Comparison of ENCODE assay signal across 8 cellular contexts in the genomic region with DNA sequence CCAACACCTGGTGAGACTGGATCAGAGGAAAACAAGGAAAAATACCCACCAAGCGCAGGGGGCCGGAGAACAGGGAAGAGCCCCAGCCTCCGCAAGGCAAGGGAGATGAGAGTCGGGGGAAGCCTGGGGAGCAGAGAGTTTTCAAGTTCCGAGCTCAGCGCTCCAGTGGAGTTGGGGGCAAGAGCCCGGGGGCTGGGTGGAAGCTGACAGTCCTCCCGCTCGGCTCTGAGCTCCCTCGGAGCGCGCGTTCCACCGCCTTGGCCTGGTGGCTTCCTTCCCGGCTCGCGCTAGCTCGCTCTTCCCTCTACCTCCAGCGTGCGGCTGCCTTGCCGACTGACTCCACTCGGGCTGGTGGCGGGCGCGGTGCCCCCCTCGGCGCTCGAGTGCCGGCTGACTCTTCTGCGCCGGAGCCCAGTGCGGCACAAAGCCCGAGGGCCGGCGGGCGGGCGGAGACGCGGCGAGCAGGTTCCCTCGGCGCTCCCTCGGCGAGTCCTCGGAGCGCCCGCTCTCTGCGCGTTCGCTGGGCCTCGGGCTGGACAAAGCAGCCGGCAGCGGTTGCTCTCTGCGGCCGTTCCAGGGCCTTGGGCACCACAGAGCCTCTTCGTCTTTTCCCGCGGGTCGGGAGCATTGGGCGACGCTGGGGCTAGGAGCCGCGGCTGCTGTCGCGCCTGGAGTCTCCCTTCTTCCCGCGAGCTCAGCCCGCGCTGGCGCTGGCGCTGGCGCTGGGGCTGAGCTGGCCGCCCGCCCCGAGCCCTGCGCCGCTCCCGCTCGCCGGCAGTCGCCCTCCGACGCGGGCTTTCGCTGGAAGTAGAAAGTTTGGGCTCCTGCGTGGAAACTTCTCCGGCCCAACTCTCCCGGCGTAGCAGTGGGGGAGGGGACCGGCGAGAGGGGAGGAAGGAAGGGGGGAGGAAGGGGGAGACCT. TPM values are rescaled to one million over a fixed set of nuclear protein-coding genes. Genes with fewer than 3 reads are reported as not detected.
DNase-seq lines count a peak whose midpoint lies in the region; ATAC-seq and TF ChIP-seq lines count a peak whose summit lies in the region.

No MANE protein-coding gene starts in this region.

- H3K9me3 Mint-ChIP-seq in activated naive CD8-positive, alpha-beta T cell treated with anti-CD3 and anti-CD28 coated beads, Interleukin-2, amount 50 U/mL, for 24 hours = no peaks in the 10 kb centered on the region

- TF ChIP-seq POLR2A in spleen (IDR thresholded peaks at IDR 0.05) = no peak

- no peak overlapping the region for H3K27ac Mint-ChIP-seq in activated naive CD8-positive, alpha-beta T cell treated with anti-CD3 and anti-CD28 coated beads, Interleukin-2, amount 50 U/mL, for 24 hours

- H3K4me3 Mint-ChIP-seq in activated naive CD8-positive, alpha-beta T cell treated with anti-CD3 and anti-CD28 coated beads, Interleukin-2, amount 50 U/mL, for 24 hours = peak overlapping the region; percentile 78

- intact Hi-C loops in spleen (cut with DNase I; ENCODE audit: low total_unique reads) = no loop called here

- H3K27me3 ChIP-seq in iPS-15b (ENCODE audit: control insufficient read depth, insufficient read depth, low read length) (peaks cover 96% of the 10 kb centered on the region), spleen (replicated peaks in 1 of 7) (peaks cover 29 to 100% (median 99%) of the 10 kb centered on the region in 7 donors)

- DNase-seq in ELF-1 (ENCODE audit: low read depth, low spot score) (peak; percentile 75), LNCaP clone FGC (ENCODE audit: low read depth) (no peak), spleen (peak; percentile 76), pons (ENCODE audit: low spot score) (no peak)
- no peak for DNase-seq in activated naive CD8-positive, alpha-beta T cell treated with anti-CD3 and anti-CD28 coated beads, Interleukin-2, amount 50 U/mL, for 24 hours

- H3K4me3 ChIP-seq in LNCaP clone FGC (ENCODE audit: low read depth, low read length) = peak overlapping the region; percentile 33
- peak overlapping the region; percentile 58 for H3K4me3 ChIP-seq in iPS-15b (ENCODE audit: low read depth, low read length)
- H3K4me3 ChIP-seq in spleen = peak overlapping the region; percentile 24 to 70 (median 37)

- TF ChIP-seq CTCF in LNCaP clone FGC (IDR thresholded peaks at IDR 0.05; ENCODE audit: control insufficient read depth, extremely low read depth, insufficient read depth) (no peak), spleen (IDR thresholded peaks at IDR 0.05 in 8 of 11, conservative IDR thresholded peaks at IDR 0.05 in 3 of 11) (no peak)

- H3K9me3 ChIP-seq in iPS-15b (ENCODE audit: control insufficient read depth, insufficient read depth, low read length) (no peaks in the 10 kb centered on the region), spleen (peaks cover 0 to 8% (median 0%) of the 10 kb centered on the region in 8 donors)

- H3K36me3 ChIP-seq in iPS-15b (ENCODE audit: control insufficient read depth, insufficient read depth, low read length) = no peaks in the 10 kb centered on the region
- no peaks in the 10 kb centered on the region for H3K36me3 ChIP-seq in spleen

- WGBS in spleen, 5 donors = 2 to 7% (median 4%) methylated on average over 36 to 91 of the region's 91 CpGs

- H3K27me3 Mint-ChIP-seq in activated naive CD8-positive, alpha-beta T cell treated with anti-CD3 and anti-CD28 coated beads, Interleukin-2, amount 50 U/mL, for 24 hours = peaks cover 78% of the 10 kb centered on the region

- H3K4me1 Mint-ChIP-seq in activated naive CD8-positive, alpha-beta T cell treated with anti-CD3 and anti-CD28 coated beads, Interleukin-2, amount 50 U/mL, for 24 hours = peaks cover 40% of the 10 kb centered on the region

- peaks cover 30% of the 10 kb centered on the region for H3K4me1 ChIP-seq in iPS-15b (ENCODE audit: control insufficient read depth, insufficient read depth, low read length)
- peaks cover 35 to 77% (median 67%) of the 10 kb centered on the region in 6 donors for H3K4me1 ChIP-seq in spleen

- no peak overlapping the region for H3K9ac ChIP-seq in iPS-15b (ENCODE audit: low read depth, low read length)

- H3K36me3 Mint-ChIP-seq in activated naive CD8-positive, alpha-beta T cell treated with anti-CD3 and anti-CD28 coated beads, Interleukin-2, amount 50 U/mL, for 24 hours (ENCODE audit: low read depth) = peaks cover 4% of the 10 kb centered on the region

- no peak for ATAC-seq in activated naive CD8-positive, alpha-beta T cell treated with anti-CD3 and anti-CD28 coated beads, Interleukin-2, amount 50 U/mL, for 24 hours
- no peak for ATAC-seq in HG02885 (IDR thresholded peaks at IDR 0.05; ENCODE audit: poor library complexity, unreplicated experiment)
- ATAC-seq in HG03460 (IDR thresholded peaks at IDR 0.05; ENCODE audit: unreplicated experiment) = no peak

- H3K27ac ChIP-seq in spleen = no peak overlapping the region

RNA-seq across cellular contexts. Expression of gene PAX6, which starts 1.0 kb away (rescaled TPM):
- total RNA-seq in spleen = not detected
- under 1 TPM in 2 of 3 donors, not detected in 1; 0.02 to 0.05 TPM for polyA plus RNA-seq in spleen

Comparison
In these comparisons a context has a peak if more than half of its experiments do, and no peak if none do; other contexts are left out.
1. DNase-seq: peak in ELF-1 (single experiment) and spleen (single experiment); none in LNCaP clone FGC (single experiment), activated naive CD8-positive, alpha-beta T cell treated with anti-CD3 and anti-CD28 coated beads, Interleukin-2, amount 50 U/mL, for 24 hours (single experiment) and pons (single experiment).
2. Peak in every context shown above with its lines, with median percentiles within 50 percentile points of each other: H3K4me3 ChIP-seq.